ENCODE assay signal across 1 cellular context in the genomic region with DNA sequence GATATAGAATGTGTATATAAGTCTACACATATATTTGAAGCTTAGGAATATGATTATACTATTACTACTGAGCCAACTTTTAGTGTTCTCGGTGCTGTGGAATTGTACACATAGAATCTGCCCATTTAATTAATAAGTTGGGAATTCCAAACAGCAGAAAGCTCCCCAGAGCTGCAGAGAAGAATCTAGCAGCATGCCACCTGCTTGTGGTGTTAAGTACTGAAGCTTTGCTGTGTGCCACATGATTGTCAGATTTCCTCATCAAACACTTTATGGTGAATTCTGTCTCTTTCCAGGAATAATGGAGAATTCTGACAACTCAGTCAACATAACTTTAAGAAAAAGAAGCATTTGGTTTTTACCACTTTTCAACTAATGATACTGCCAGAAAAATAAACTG.
TF ChIP-seq lines count a peak whose summit lies in the region.

No MANE protein-coding gene starts in this region.

TF ChIP-seq in K562, 482 proteins besides CTCF, POLR2A, EP300 and RAD21 (continued from another document):
- TF ChIP-seq, protein P1, sequence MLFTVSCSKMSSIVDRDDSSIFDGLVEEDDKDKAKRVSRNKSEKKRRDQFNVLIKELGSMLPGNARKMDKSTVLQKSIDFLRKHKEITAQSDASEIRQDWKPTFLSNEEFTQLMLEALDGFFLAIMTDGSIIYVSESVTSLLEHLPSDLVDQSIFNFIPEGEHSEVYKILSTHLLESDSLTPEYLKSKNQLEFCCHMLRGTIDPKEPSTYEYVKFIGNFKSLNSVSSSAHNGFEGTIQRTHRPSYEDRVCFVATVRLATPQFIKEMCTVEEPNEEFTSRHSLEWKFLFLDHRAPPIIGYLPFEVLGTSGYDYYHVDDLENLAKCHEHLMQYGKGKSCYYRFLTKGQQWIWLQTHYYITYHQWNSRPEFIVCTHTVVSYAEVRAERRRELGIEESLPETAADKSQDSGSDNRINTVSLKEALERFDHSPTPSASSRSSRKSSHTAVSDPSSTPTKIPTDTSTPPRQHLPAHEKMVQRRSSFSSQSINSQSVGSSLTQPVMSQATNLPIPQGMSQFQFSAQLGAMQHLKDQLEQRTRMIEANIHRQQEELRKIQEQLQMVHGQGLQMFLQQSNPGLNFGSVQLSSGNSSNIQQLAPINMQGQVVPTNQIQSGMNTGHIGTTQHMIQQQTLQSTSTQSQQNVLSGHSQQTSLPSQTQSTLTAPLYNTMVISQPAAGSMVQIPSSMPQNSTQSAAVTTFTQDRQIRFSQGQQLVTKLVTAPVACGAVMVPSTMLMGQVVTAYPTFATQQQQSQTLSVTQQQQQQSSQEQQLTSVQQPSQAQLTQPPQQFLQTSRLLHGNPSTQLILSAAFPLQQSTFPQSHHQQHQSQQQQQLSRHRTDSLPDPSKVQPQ (CRISPR knock-in tag; IDR thresholded peaks at IDR 0.05; ENCODE audit: borderline replicate concordance): no peak
- TF ChIP-seq SMAD3 (CRISPR knock-in tag; conservative IDR thresholded peaks at IDR 0.05) (no peak), ZNF311 (CRISPR knock-in tag; IDR thresholded peaks at IDR 0.05) (no peak), ZNF778 (CRISPR knock-in tag; IDR thresholded peaks at IDR 0.05) (no peak), PCBP1 (IDR thresholded peaks at IDR 0.05; ENCODE audit: low read depth, low read length, poor library complexity, severe bottlenecking) (no peak), KAT8 (IDR thresholded peaks at IDR 0.05; ENCODE audit: low read depth) (no peak), ZBTB5 (IDR thresholded peaks at IDR 0.05) (no peak), FOXA3 (CRISPR knock-in tag; conservative IDR thresholded peaks at IDR 0.05 in 1 of 2, IDR thresholded peaks at IDR 0.05 in 1 of 2) (no peak)
